In the genomic region with DNA sequence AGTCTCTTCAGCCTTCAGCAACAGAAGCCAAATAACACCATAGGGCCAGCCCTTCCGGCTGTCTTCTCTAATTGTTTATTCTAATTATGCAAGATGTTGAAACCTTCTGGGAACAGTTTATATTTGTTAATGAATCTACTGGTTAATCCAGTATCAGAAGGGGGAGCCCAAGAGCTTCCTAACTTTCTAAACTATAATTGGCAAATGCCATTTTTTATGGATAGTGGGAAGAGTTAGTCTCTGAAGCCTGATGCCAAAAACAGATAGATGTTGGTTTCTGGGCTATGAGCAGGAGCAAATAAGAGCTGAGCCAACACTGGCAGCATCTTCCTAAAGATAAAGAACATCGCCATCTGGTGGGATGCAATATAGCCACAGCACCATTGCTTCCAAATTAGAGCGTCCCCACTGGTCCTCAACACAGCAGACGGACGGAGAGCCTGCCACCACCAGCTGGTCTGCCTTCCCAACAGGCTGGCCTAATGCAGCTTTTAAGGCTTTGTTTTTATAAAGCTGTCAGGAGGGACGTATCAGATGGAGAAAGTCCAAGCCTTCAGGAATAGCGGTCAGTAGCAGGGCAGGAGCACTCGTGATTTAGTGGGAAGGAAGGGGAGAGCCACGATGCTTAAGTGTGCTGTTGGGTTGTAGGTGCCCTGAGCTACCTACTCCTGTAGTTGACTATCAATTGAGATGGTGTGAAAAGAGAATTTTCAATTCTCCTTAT, we compare ENCODE assay signal across 8 cellular contexts.
A peak's percentile ranks its signal among the peaks of the same experiment; 100 is the strongest.
DNase-seq lines count a peak whose midpoint lies in the region; ATAC-seq and TF ChIP-seq lines count a peak whose summit lies in the region.

No MANE protein-coding gene starts in this region.

- no peaks in the 10 kb centered on the region for H3K9me3 ChIP-seq in liver (ENCODE audit: control insufficient read depth in 4 of 4, low read length in 3 of 4)
- no peaks in the 10 kb centered on the region for H3K9me3 ChIP-seq in uterus

- H3K4me1 Mint-ChIP-seq in effector memory CD8-positive, alpha-beta T cell (ENCODE audit: low read depth in 2 of 2): peaks cover 0 to 5% of the 10 kb centered on the region in 2 donors

- H3K27ac ChIP-seq in liver (ENCODE audit: low read depth in 1 of 2, low read length in 2 of 2) (peak overlapping the region; percentile 48 to 53), uterus (no peak overlapping the region)

- peaks cover 2 to 12% (median 8%) of the 10 kb centered on the region in 4 donors for H3K4me1 ChIP-seq in liver (ENCODE audit: control insufficient read depth in 4 of 4, insufficient read depth in 4 of 4, low read length in 3 of 4)
- H3K4me1 ChIP-seq in uterus: no peaks in the 10 kb centered on the region

- 52% methylated on average over 9 of the region's 9 CpGs for WGBS in liver

- no peak for TF ChIP-seq POLR2A in uterus (IDR thresholded peaks at IDR 0.05)

- H3K27ac Mint-ChIP-seq in effector memory CD8-positive, alpha-beta T cell: peak overlapping the region in 1 of 2 donors; percentile 35

- peaks cover 2 to 29% (median 17%) of the 10 kb centered on the region in 4 donors for H3K36me3 ChIP-seq in liver (ENCODE audit: control insufficient read depth in 4 of 4, insufficient read depth in 3 of 4, low read depth in 1 of 4, low read length in 3 of 4)
- H3K36me3 ChIP-seq in uterus: no peaks in the 10 kb centered on the region

- H3K27me3 Mint-ChIP-seq in effector memory CD8-positive, alpha-beta T cell: no peaks in the 10 kb centered on the region

- TF ChIP-seq RAD21 in liver (IDR thresholded peaks at IDR 0.05): peak; percentile 72

- H3K4me3 ChIP-seq in liver (ENCODE audit: low read depth in 1 of 3, low read length in 3 of 3): no peak overlapping the region
- no peak overlapping the region for H3K4me3 ChIP-seq in uterus

- no peak overlapping the region for H3K4me3 Mint-ChIP-seq in effector memory CD8-positive, alpha-beta T cell

- ATAC-seq in HG02973 (IDR thresholded peaks at IDR 0.05; ENCODE audit: unreplicated experiment): peak; percentile 59
- ATAC-seq in effector memory CD8-positive, alpha-beta T cell (replicated peaks): no peak

- no peaks in the 10 kb centered on the region for H3K9me3 Mint-ChIP-seq in effector memory CD8-positive, alpha-beta T cell

- intact Hi-C loops in uterus (cut with DNase I; ENCODE audit: low total_unique reads): no loop called here

- DNase-seq in EH (ENCODE audit: low read depth) (peak; percentile 66), NCI-H82 treated with DMSO at 0.1 percent for 48 hours (lab: John Stamatoyannopoulos, UW; ENCODE audit: unreplicated experiment) (peak; percentile 69), cerebellum (ENCODE audit: low spot score) (peak; percentile 82), GM19240 (ENCODE audit: insufficient read length, low spot score) (no peak), uterus (no peak)
- no peak for DNase-seq in effector memory CD8-positive, alpha-beta T cell

- H3K9ac ChIP-seq in liver (ENCODE audit: low read depth in 1 of 2, low read length in 2 of 2): no peak overlapping the region

- H3K27me3 ChIP-seq in liver (ENCODE audit: control insufficient read depth in 4 of 4, insufficient read depth in 4 of 4, low read length in 3 of 4) (no peaks in the 10 kb centered on the region), uterus (no peaks in the 10 kb centered on the region)

- TF ChIP-seq CTCF in liver (IDR thresholded peaks at IDR 0.05; ENCODE audit: low read depth, low read length, missing input control) (peak; percentile 43), uterus (IDR thresholded peaks at IDR 0.05) (peak in 1 of 4 experiments; percentile 12)

- peaks cover 45% of the 10 kb centered on the region for H3K36me3 Mint-ChIP-seq in effector memory CD8-positive, alpha-beta T cell (ENCODE audit: insufficient read depth)

TF ChIP-seq in liver, 16 proteins besides CTCF, POLR2A, EP300 and RAD21:
- TF ChIP-seq HNF4A (conservative IDR thresholded peaks at IDR 0.05) (peak in 1 of 2 donors; percentile 41), RXRA (IDR thresholded peaks at IDR 0.05) (peak in 1 of 2 donors; percentile 22), EGR1 (IDR thresholded peaks at IDR 0.05; ENCODE audit: low read depth in 2 of 2) (no peak), NR2F2 (IDR thresholded peaks at IDR 0.05) (no peak), ZBTB33 (IDR thresholded peaks at IDR 0.05) (peak; percentile 24), YY1 (IDR thresholded peaks at IDR 0.05) (peak; percentile 45)

Comparison
In these comparisons a context has a peak if more than half of its experiments do, and no peak if none do; other contexts are left out.
1. DNase-seq: peak in EH (single experiment), NCI-H82 treated with DMSO at 0.1 percent for 48 hours (single experiment) and cerebellum (single experiment); none in GM19240 (single experiment), uterus (0 of 2) and effector memory CD8-positive, alpha-beta T cell (0 of 3).
2. H3K27ac ChIP-seq: peak in liver (2 of 2); none in uterus (0 of 2).